ENCODE assay signal across 1 cellular context in genomic region chr5:10279328-10279727, GRCh38.
TF ChIP-seq lines count a peak whose summit lies in the region.

No MANE protein-coding gene starts in this region.

TF ChIP-seq in K562, 482 proteins besides CTCF, POLR2A, EP300 and RAD21:
- peak; percentile 56 for TF ChIP-seq DACH1 (IDR thresholded peaks at IDR 0.05; ENCODE audit: partially characterized antibody)
- no peak for TF ChIP-seq HMGXB4 (CRISPR knock-in tag; IDR thresholded peaks at IDR 0.05)
- TF ChIP-seq, protein P1, sequence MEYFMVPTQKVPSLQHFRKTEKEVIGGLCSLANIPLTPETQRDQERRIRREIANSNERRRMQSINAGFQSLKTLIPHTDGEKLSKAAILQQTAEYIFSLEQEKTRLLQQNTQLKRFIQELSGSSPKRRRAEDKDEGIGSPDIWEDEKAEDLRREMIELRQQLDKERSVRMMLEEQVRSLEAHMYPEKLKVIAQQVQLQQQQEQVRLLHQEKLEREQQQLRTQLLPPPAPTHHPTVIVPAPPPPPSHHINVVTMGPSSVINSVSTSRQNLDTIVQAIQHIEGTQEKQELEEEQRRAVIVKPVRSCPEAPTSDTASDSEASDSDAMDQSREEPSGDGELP (CRISPR knock-in tag; IDR thresholded peaks at IDR 0.05; ENCODE audit: borderline replicate concordance): peak; percentile 29; the same call in 1 of the 2 replicates
TF ChIP-seq in K562: peak in this region for 2.
